1 cellular context compared by ENCODE assay signal in genomic region chr4:153257151-153257620, GRCh38.
TF ChIP-seq lines count a peak whose summit lies in the region.

No MANE protein-coding gene starts in this region.

TF ChIP-seq in K562, 482 proteins besides CTCF, POLR2A, EP300 and RAD21 (continued from another document):
- TF ChIP-seq MGA (IDR thresholded peaks at IDR 0.05) (no peak), TFAP4 (CRISPR knock-in tag; IDR thresholded peaks at IDR 0.05; ENCODE audit: borderline replicate concordance) (peak; percentile 83; the same call in 1 of the 2 replicates)
